9 cellular contexts compared by ENCODE assay signal in the genomic region with DNA sequence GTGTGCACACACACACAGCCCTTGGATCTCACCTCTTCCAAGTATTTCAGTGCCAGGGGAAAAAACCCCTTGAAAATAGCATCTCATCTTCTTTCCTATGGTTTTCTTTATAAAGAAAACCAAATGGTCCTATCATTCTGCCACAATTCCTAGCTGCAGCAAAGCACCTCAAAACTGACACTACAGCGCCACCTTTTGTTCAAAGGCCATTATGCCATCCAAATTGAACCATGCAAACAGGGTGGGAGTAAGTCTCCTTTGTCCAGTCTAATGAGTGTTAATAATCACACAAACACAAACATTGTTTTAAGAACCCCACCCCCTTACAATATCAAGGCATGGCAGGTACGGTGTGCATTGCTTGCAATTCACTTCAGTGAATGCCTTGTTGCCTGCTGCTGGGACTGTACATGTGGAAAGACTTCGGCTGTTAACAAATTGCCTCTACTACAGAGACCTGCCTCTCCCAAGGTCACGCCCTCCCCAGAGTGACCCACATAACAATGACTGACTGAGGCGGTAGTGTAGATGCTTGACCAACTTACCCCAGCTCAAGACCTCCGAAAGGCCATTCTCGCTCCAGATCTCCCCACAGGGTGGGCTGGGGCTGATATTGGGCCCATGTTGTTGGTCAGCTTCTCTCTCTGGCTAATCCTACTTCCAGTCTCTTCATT. TPM values are rescaled to one million over a fixed set of nuclear protein-coding genes. Genes with fewer than 3 reads are reported as not detected.
A peak's percentile ranks its signal among the peaks of the same experiment; 100 is the strongest.
DNase-seq lines count a peak whose midpoint lies in the region; ATAC-seq and TF ChIP-seq lines count a peak whose summit lies in the region.
"Had no signal": no experiment of that assay in that cellular context is flagged by ENCODE, and none has a peak within 500 bp of the region (broad histone marks: within the 10 kb centered on the region; RNA-seq: fewer than 3 reads in every experiment).

No MANE protein-coding gene starts in this region.

- no peak overlapping the region for H3K27ac Mint-ChIP-seq in activated naive CD8-positive, alpha-beta T cell treated with anti-CD3 and anti-CD28 coated beads for 36 hours
- H3K27ac Mint-ChIP-seq: activated naive CD8-positive, alpha-beta T cell had no signal

- H3K4me3 Mint-ChIP-seq in activated naive CD8-positive, alpha-beta T cell treated with anti-CD3 and anti-CD28 coated beads for 36 hours: no peak overlapping the region
- H3K4me3 Mint-ChIP-seq: activated naive CD8-positive, alpha-beta T cell had no signal

- H3K4me1 Mint-ChIP-seq in activated naive CD8-positive, alpha-beta T cell treated with anti-CD3 and anti-CD28 coated beads for 36 hours: no peaks in the 10 kb centered on the region

- H3K9me3 Mint-ChIP-seq in activated naive CD8-positive, alpha-beta T cell treated with anti-CD3 and anti-CD28 coated beads for 36 hours: no peaks in the 10 kb centered on the region

- peaks cover 5% of the 10 kb centered on the region for H3K27me3 Mint-ChIP-seq in activated naive CD8-positive, alpha-beta T cell treated with anti-CD3 and anti-CD28 coated beads for 36 hours

- no peaks in the 10 kb centered on the region for H3K36me3 Mint-ChIP-seq in activated naive CD8-positive, alpha-beta T cell treated with anti-CD3 and anti-CD28 coated beads for 36 hours
- H3K36me3 Mint-ChIP-seq: activated naive CD8-positive, alpha-beta T cell had no signal

- TF ChIP-seq CTCF in LNCaP clone FGC (IDR thresholded peaks at IDR 0.05; ENCODE audit: control insufficient read depth, extremely low read depth, insufficient read depth): peak; percentile 84

- DNase-seq in NCI-H2196 (lab: John Stamatoyannopoulos, UW; ENCODE audit: unreplicated experiment) (peak; percentile 43), NCI-H2196 treated with DMSO at 0.1 percent for 48 hours (lab: John Stamatoyannopoulos, UW; ENCODE audit: unreplicated experiment) (no peak), LNCaP clone FGC (ENCODE audit: low read depth) (no peak), kidney glomerular epithelial cell (lab: John Stamatoyannopoulos, UW) (peak; percentile 23), GM19238 (ENCODE audit: insufficient read length, low spot score) (no peak), DMS79 treated with DMSO at 0.1 percent for 48 hours (lab: John Stamatoyannopoulos, UW) (no peak)
- DNase-seq in activated naive CD8-positive, alpha-beta T cell treated with anti-CD3 and anti-CD28 coated beads for 36 hours: peak; percentile 13

- ATAC-seq in GM19023 (IDR thresholded peaks at IDR 0.05; ENCODE audit: unreplicated experiment): peak; percentile 54

- H3K4me3 ChIP-seq in LNCaP clone FGC (ENCODE audit: low read depth, low read length): no peak overlapping the region

RNA-seq across cellular contexts. Expression of gene FAM181B, which starts 31.7 kb away (rescaled TPM):
- not detected for total RNA-seq in activated naive CD8-positive, alpha-beta T cell treated with anti-CD3 and anti-CD28 coated beads for 36 hours

Comparison
In these comparisons a context has a peak if more than half of its experiments do, and no peak if none do; other contexts are left out.
1. DNase-seq: peak in NCI-H2196 (single experiment), activated naive CD8-positive, alpha-beta T cell treated with anti-CD3 and anti-CD28 coated beads for 36 hours (single experiment) and kidney glomerular epithelial cell (single experiment); none in NCI-H2196 treated with DMSO at 0.1 percent for 48 hours (single experiment), LNCaP clone FGC (single experiment), GM19238 (single experiment) and DMS79 treated with DMSO at 0.1 percent for 48 hours (single experiment).